Comparison of ENCODE assay signal across 1 cellular context in genomic region chr18:65768379-65768778, GRCh38.
TF ChIP-seq lines count a peak whose summit lies in the region.

No MANE protein-coding gene starts in this region.

TF ChIP-seq in K562, 482 proteins besides CTCF, POLR2A, EP300 and RAD21 (continued from another document):
- no peak for TF ChIP-seq THAP12 (CRISPR knock-in tag; IDR thresholded peaks at IDR 0.05)
- TF ChIP-seq, protein P1, sequence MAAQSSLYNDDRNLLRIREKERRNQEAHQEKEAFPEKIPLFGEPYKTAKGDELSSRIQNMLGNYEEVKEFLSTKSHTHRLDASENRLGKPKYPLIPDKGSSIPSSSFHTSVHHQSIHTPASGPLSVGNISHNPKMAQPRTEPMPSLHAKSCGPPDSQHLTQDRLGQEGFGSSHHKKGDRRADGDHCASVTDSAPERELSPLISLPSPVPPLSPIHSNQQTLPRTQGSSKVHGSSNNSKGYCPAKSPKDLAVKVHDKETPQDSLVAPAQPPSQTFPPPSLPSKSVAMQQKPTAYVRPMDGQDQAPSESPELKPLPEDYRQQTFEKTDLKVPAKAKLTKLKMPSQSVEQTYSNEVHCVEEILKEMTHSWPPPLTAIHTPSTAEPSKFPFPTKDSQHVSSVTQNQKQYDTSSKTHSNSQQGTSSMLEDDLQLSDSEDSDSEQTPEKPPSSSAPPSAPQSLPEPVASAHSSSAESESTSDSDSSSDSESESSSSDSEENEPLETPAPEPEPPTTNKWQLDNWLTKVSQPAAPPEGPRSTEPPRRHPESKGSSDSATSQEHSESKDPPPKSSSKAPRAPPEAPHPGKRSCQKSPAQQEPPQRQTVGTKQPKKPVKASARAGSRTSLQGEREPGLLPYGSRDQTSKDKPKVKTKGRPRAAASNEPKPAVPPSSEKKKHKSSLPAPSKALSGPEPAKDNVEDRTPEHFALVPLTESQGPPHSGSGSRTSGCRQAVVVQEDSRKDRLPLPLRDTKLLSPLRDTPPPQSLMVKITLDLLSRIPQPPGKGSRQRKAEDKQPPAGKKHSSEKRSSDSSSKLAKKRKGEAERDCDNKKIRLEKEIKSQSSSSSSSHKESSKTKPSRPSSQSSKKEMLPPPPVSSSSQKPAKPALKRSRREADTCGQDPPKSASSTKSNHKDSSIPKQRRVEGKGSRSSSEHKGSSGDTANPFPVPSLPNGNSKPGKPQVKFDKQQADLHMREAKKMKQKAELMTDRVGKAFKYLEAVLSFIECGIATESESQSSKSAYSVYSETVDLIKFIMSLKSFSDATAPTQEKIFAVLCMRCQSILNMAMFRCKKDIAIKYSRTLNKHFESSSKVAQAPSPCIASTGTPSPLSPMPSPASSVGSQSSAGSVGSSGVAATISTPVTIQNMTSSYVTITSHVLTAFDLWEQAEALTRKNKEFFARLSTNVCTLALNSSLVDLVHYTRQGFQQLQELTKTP (IDR thresholded peaks at IDR 0.05; ENCODE audit: low read depth in 1 of 2, partially characterized antibody in 2 of 2) = no peak
